1 cellular context compared by ENCODE assay signal in genomic region chr9:34623386-34624235, GRCh38.
TF ChIP-seq lines count a peak whose summit lies in the region.

No MANE protein-coding gene starts in this region.

TF ChIP-seq in endothelial cell of umbilical vein, 7 proteins besides CTCF, POLR2A, EP300 and RAD21:
- no peak for TF ChIP-seq POLR2AphosphoS5 (IDR thresholded peaks at IDR 0.05; ENCODE audit: insufficient read depth, low read depth, low read length)
- no peak for TF ChIP-seq MYC (IDR thresholded peaks at IDR 0.05; ENCODE audit: low read depth, low read length)
- TF ChIP-seq EZH2 (IDR thresholded peaks at IDR 0.05; ENCODE audit: borderline replicate concordance, low read depth, low read length, severe bottlenecking) = peak; percentile 81
